ENCODE assay signal across 8 cellular contexts in the genomic region with DNA sequence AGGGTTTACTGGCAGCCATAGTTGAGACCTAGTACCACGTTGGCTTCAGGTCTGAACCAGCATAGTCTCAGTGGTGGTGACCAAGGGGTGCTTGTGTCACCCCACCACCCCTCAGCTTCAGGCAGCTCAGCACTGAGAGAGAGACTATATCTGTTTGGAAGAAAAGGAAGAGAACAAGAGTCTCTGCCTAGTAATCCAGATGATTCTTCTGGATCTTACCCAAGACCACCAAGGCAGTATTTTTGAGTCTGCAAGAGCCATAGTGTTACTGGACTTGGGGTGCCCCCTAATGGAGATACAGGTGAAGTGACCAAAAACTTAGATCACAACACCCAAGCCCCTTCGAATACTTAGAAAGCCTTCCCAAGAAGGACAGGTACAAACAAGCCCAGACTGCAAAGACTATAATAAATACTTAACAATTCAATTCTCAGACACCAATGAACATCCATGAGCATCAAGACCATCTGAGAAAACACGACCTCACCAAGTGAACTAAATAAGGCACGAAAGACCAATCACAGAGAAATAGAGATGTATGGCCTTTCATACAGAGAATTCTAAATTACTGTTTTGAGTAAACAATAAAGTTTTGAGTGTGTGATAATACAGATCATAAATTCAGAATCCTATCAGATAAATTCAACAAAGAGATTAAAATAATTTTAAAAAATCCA.
DNase-seq lines count a peak whose midpoint lies in the region; ATAC-seq and FAIRE-seq lines count a peak whose summit lies in the region.

No MANE protein-coding gene starts in this region.

- WGBS in small intestine, 3 donors: 73 to 80% (median 73%) methylated on average over 4 of the region's 4 CpGs

- no peaks in the 10 kb centered on the region for H3K9me3 ChIP-seq in small intestine (ENCODE audit: control insufficient read depth, low read depth)

- H3K27me3 ChIP-seq in small intestine (ENCODE audit: control insufficient read depth in 2 of 2, insufficient read depth in 2 of 2, low read length in 2 of 2): no peaks in the 10 kb centered on the region

- H3K36me3 ChIP-seq in small intestine (ENCODE audit: control insufficient read depth in 2 of 2, insufficient read depth in 2 of 2, low read length in 2 of 2): no peaks in the 10 kb centered on the region

- H3K4me3 ChIP-seq in small intestine (ENCODE audit: low read depth in 1 of 2, low read length in 2 of 2): no peak overlapping the region

- H3K4me1 ChIP-seq in small intestine (ENCODE audit: control insufficient read depth in 2 of 2, insufficient read depth in 1 of 2, low read depth in 1 of 2, low read length in 1 of 2): no peaks in the 10 kb centered on the region

- ATAC-seq in GM21367 (IDR thresholded peaks at IDR 0.05; ENCODE audit: unreplicated experiment) (peak; percentile 59), GM19328 (IDR thresholded peaks at IDR 0.05; ENCODE audit: unreplicated experiment) (no peak)

- peak; percentile 23 for DNase-seq in COLO668 (lab: John Stamatoyannopoulos, UW; ENCODE audit: unreplicated experiment)
- peak; percentile 34 for DNase-seq in NCI-H460 (ENCODE audit: extremely low read depth, low read depth)
- peak; percentile 25 to 44 for DNase-seq in activated T-cell treated with anti-CD3 and anti-CD28 coated beads, Interleukin-2, amount 50 U/mL, for 48 hours
- peak; percentile 38 for DNase-seq in globus pallidus (ENCODE audit: low spot score)
- peak; percentile 28 for DNase-seq in small intestine
- DNase-seq in ureter (ENCODE audit: low spot score): no peak

- FAIRE-seq in small intestine (lab: Jason Lieb, UNC): no peak

- no peak overlapping the region for H3K27ac ChIP-seq in small intestine (ENCODE audit: low read depth in 1 of 2, low read length in 1 of 2)
